ENCODE assay signal across 1 cellular context in the genomic region with DNA sequence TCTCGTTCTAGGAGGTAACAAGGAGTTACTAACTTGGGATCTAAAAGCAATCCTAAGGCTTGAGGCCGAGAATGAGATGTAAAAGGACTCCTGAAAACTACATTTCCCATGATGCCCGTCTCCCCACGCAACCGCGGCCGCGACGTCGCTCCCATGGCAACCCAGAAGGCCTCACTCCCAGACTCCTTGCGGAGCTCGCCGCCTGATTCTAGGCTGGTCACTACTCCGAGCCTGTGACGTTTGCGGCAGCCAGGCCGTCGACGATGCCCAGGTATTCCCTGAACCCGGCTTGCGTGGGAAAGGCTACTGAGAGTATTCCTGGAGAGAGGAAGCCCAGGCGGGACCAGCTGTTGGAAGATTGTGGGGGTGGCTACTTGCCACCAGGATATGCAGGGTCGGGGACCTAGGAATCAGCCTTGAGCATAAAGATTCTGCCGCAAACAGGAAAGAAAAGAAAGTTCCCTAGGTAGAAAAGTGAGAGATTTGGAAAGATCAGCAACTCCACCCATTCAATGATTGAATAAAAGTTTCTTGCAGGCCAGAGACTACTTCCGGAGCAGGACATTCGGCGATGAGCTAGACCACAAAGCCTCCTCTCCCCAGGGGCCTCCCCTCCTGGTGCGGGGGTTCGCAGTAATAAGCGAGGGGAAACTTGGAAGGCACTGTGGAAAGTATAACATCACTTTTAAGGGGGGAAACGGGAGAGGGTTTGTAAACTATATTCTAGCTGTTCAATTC.
TF ChIP-seq lines count a peak whose summit lies in the region.

A gene (plus strand): TSS at position 164 of the 738 bp plus-strand sequence. CDS start 100 bp downstream, at position 264.

TF ChIP-seq in GM12878, 131 proteins besides CTCF, POLR2A, EP300 and RAD21 (continued from another document and continues in another):
- TF ChIP-seq, protein P1, sequence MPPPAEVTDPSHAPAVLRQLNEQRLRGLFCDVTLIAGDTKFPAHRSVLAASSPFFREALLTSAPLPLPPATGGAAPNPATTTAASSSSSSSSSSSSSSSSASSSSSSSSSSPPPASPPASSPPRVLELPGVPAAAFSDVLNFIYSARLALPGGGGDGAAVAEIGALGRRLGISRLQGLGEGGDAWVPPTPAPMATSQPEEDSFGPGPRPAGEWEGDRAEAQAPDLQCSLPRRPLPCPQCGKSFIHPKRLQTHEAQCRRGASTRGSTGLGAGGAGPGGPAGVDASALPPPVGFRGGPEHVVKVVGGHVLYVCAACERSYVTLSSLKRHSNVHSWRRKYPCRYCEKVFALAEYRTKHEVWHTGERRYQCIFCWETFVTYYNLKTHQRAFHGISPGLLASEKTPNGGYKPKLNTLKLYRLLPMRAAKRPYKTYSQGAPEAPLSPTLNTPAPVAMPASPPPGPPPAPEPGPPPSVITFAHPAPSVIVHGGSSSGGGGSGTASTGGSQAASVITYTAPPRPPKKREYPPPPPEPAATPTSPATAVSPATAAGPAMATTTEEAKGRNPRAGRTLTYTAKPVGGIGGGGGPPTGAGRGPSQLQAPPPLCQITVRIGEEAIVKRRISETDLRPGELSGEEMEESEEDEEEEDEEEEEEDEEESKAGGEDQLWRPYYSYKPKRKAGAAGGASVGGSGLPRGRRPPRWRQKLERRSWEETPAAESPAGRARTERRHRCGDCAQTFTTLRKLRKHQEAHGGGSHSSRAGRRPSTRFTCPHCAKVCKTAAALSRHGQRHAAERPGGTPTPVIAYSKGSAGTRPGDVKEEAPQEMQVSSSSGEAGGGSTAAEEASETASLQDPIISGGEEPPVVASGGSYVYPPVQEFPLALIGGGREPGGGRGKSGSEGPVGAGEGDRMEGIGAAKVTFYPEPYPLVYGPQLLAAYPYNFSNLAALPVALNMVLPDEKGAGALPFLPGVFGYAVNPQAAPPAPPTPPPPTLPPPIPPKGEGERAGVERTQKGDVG (CRISPR knock-in tag; IDR thresholded peaks at IDR 0.05): no peak
- TF ChIP-seq NR2C1 (IDR thresholded peaks at IDR 0.05) (peak; percentile 85), HCFC1 (IDR thresholded peaks at IDR 0.05; ENCODE audit: low read length) (peak; percentile 97), CHD2 (IDR thresholded peaks at IDR 0.05; ENCODE audit: borderline replicate concordance, low read depth, low read length) (0 out of 2 replicates have a peak, but pooled peaks have one; percentile 43), SPI1 (IDR thresholded peaks at IDR 0.05; ENCODE audit: borderline replicate concordance, insufficient read depth, low read depth, low read length) (no peak), POLR2AphosphoS5 (IDR thresholded peaks at IDR 0.05; ENCODE audit: low read length) (no peak; the same call in 1 of the 2 replicates), HDGF (IDR thresholded peaks at IDR 0.05) (no peak), SMC3 (IDR thresholded peaks at IDR 0.05; ENCODE audit: borderline replicate concordance, low read length) (no peak), BMI1 (IDR thresholded peaks at IDR 0.05; ENCODE audit: borderline replicate concordance) (peak; percentile 97), SIX5 (IDR thresholded peaks at IDR 0.05; ENCODE audit: low read depth, low read length, severe bottlenecking) (peak; percentile 95), EED (IDR thresholded peaks at IDR 0.05; ENCODE audit: low read depth) (peak; percentile 53; the same call in 1 of the 2 replicates), SREBF2 (IDR thresholded peaks at IDR 0.05; ENCODE audit: low read length) (no peak), FOXM1 (IDR thresholded peaks at IDR 0.05; ENCODE audit: low read depth, low read length) (no peak), IKZF2 (IDR thresholded peaks at IDR 0.05) (peak; percentile 45 to 61; a peak in 3 of 4 replicates), TCF7 (IDR thresholded peaks at IDR 0.05; ENCODE audit: borderline replicate concordance) (no peak), CREM (IDR thresholded peaks at IDR 0.05; ENCODE audit: low read depth) (peak; percentile 96), SREBF1 (IDR thresholded peaks at IDR 0.05; ENCODE audit: low read length) (peak; percentile 63; the same call in 1 of the 2 replicates), TARDBP (IDR thresholded peaks at IDR 0.05; ENCODE audit: borderline replicate concordance) (no peak), ESRRA (IDR thresholded peaks at IDR 0.05; ENCODE audit: low read length) (no peak), FOS (IDR thresholded peaks at IDR 0.05; ENCODE audit: borderline replicate concordance, extremely low read depth, insufficient read length) (no peak), MEF2B (IDR thresholded peaks at IDR 0.05; ENCODE audit: partially characterized antibody, poor library complexity, severe bottlenecking) (peak; percentile 83), NBN (IDR thresholded peaks at IDR 0.05) (peak; percentile 81), GABPA (IDR thresholded peaks at IDR 0.05; ENCODE audit: low read depth) (peak; percentile 59), TBL1XR1 (IDR thresholded peaks at IDR 0.05; ENCODE audit: low read depth, low read length) (0 out of 2 replicates have a peak, but pooled peaks have one; percentile 50), RUNX3 (IDR thresholded peaks at IDR 0.05; ENCODE audit: low read length) (peak; percentile 86), ATF7 (IDR thresholded peaks at IDR 0.05; ENCODE audit: low read depth) (peak; percentile 75), EGR1 (IDR thresholded peaks at IDR 0.05; ENCODE audit: borderline replicate concordance in 1 of 2, low read depth in 2 of 2, low read length in 2 of 2) (peak; percentile 1 to 96; a peak in 2 of 3 replicates), SP1 (IDR thresholded peaks at IDR 0.05; ENCODE audit: low read depth, low read length) (no peak), BRCA1 (IDR thresholded peaks at IDR 0.05; ENCODE audit: low read depth, low read length) (no peak), CBX5 (IDR thresholded peaks at IDR 0.05; ENCODE audit: low read depth) (no peak)
- TF ChIP-seq, protein P2, sequence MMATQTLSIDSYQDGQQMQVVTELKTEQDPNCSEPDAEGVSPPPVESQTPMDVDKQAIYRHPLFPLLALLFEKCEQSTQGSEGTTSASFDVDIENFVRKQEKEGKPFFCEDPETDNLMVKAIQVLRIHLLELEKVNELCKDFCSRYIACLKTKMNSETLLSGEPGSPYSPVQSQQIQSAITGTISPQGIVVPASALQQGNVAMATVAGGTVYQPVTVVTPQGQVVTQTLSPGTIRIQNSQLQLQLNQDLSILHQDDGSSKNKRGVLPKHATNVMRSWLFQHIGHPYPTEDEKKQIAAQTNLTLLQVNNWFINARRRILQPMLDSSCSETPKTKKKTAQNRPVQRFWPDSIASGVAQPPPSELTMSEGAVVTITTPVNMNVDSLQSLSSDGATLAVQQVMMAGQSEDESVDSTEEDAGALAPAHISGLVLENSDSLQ (IDR thresholded peaks at IDR 0.05): no peak
- TF ChIP-seq, protein P3, sequence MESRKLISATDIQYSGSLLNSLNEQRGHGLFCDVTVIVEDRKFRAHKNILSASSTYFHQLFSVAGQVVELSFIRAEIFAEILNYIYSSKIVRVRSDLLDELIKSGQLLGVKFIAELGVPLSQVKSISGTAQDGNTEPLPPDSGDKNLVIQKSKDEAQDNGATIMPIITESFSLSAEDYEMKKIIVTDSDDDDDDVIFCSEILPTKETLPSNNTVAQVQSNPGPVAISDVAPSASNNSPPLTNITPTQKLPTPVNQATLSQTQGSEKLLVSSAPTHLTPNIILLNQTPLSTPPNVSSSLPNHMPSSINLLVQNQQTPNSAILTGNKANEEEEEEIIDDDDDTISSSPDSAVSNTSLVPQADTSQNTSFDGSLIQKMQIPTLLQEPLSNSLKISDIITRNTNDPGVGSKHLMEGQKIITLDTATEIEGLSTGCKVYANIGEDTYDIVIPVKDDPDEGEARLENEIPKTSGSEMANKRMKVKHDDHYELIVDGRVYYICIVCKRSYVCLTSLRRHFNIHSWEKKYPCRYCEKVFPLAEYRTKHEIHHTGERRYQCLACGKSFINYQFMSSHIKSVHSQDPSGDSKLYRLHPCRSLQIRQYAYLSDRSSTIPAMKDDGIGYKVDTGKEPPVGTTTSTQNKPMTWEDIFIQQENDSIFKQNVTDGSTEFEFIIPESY (IDR thresholded peaks at IDR 0.05): no peak
- TF ChIP-seq, protein P4, sequence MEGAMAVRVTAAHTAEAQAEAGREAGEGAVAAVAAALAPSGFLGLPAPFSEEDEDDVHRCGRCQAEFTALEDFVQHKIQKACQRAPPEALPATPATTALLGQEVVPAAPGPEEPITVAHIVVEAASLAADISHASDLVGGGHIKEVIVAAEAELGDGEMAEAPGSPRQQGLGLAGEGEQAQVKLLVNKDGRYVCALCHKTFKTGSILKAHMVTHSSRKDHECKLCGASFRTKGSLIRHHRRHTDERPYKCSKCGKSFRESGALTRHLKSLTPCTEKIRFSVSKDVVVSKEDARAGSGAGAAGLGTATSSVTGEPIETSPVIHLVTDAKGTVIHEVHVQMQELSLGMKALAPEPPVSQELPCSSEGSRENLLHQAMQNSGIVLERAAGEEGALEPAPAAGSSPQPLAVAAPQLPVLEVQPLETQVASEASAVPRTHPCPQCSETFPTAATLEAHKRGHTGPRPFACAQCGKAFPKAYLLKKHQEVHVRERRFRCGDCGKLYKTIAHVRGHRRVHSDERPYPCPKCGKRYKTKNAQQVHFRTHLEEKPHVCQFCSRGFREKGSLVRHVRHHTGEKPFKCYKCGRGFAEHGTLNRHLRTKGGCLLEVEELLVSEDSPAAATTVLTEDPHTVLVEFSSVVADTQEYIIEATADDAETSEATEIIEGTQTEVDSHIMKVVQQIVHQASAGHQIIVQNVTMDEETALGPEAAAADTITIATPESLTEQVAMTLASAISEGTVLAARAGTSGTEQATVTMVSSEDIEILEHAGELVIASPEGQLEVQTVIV (IDR thresholded peaks at IDR 0.05; ENCODE audit: borderline replicate concordance, partially characterized antibody): peak; percentile 58
- TF ChIP-seq, protein P5, sequence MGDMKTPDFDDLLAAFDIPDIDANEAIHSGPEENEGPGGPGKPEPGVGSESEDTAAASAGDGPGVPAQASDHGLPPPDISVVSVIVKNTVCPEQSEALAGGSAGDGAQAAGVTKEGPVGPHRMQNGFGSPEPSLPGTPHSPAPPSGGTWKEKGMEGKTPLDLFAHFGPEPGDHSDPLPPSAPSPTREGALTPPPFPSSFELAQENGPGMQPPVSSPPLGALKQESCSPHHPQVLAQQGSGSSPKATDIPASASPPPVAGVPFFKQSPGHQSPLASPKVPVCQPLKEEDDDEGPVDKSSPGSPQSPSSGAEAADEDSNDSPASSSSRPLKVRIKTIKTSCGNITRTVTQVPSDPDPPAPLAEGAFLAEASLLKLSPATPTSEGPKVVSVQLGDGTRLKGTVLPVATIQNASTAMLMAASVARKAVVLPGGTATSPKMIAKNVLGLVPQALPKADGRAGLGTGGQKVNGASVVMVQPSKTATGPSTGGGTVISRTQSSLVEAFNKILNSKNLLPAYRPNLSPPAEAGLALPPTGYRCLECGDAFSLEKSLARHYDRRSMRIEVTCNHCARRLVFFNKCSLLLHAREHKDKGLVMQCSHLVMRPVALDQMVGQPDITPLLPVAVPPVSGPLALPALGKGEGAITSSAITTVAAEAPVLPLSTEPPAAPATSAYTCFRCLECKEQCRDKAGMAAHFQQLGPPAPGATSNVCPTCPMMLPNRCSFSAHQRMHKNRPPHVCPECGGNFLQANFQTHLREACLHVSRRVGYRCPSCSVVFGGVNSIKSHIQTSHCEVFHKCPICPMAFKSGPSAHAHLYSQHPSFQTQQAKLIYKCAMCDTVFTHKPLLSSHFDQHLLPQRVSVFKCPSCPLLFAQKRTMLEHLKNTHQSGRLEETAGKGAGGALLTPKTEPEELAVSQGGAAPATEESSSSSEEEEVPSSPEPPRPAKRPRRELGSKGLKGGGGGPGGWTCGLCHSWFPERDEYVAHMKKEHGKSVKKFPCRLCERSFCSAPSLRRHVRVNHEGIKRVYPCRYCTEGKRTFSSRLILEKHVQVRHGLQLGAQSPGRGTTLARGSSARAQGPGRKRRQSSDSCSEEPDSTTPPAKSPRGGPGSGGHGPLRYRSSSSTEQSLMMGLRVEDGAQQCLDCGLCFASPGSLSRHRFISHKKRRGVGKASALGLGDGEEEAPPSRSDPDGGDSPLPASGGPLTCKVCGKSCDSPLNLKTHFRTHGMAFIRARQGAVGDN (IDR thresholded peaks at IDR 0.05): 0 out of 2 replicates have a peak, but pooled peaks have one; percentile 20
- TF ChIP-seq, protein P6, sequence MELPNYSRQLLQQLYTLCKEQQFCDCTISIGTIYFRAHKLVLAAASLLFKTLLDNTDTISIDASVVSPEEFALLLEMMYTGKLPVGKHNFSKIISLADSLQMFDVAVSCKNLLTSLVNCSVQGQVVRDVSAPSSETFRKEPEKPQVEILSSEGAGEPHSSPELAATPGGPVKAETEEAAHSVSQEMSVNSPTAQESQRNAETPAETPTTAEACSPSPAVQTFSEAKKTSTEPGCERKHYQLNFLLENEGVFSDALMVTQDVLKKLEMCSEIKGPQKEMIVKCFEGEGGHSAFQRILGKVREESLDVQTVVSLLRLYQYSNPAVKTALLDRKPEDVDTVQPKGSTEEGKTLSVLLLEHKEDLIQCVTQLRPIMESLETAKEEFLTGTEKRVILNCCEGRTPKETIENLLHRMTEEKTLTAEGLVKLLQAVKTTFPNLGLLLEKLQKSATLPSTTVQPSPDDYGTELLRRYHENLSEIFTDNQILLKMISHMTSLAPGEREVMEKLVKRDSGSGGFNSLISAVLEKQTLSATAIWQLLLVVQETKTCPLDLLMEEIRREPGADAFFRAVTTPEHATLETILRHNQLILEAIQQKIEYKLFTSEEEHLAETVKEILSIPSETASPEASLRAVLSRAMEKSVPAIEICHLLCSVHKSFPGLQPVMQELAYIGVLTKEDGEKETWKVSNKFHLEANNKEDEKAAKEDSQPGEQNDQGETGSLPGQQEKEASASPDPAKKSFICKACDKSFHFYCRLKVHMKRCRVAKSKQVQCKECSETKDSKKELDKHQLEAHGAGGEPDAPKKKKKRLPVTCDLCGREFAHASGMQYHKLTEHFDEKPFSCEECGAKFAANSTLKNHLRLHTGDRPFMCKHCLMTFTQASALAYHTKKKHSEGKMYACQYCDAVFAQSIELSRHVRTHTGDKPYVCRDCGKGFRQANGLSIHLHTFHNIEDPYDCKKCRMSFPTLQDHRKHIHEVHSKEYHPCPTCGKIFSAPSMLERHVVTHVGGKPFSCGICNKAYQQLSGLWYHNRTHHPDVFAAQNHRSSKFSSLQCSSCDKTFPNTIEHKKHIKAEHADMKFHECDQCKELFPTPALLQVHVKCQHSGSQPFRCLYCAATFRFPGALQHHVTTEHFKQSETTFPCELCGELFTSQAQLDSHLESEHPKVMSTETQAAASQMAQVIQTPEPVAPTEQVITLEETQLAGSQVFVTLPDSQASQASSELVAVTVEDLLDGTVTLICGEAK (IDR thresholded peaks at IDR 0.05; ENCODE audit: borderline replicate concordance): peak; percentile 63; the same call in 1 of the 2 replicates
- TF ChIP-seq, protein P7, sequence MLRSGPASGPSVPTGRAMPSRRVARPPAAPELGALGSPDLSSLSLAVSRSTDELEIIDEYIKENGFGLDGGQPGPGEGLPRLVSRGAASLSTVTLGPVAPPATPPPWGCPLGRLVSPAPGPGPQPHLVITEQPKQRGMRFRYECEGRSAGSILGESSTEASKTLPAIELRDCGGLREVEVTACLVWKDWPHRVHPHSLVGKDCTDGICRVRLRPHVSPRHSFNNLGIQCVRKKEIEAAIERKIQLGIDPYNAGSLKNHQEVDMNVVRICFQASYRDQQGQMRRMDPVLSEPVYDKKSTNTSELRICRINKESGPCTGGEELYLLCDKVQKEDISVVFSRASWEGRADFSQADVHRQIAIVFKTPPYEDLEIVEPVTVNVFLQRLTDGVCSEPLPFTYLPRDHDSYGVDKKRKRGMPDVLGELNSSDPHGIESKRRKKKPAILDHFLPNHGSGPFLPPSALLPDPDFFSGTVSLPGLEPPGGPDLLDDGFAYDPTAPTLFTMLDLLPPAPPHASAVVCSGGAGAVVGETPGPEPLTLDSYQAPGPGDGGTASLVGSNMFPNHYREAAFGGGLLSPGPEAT (IDR thresholded peaks at IDR 0.05; ENCODE audit: low read depth): peak; percentile 82
